In the genomic region with DNA sequence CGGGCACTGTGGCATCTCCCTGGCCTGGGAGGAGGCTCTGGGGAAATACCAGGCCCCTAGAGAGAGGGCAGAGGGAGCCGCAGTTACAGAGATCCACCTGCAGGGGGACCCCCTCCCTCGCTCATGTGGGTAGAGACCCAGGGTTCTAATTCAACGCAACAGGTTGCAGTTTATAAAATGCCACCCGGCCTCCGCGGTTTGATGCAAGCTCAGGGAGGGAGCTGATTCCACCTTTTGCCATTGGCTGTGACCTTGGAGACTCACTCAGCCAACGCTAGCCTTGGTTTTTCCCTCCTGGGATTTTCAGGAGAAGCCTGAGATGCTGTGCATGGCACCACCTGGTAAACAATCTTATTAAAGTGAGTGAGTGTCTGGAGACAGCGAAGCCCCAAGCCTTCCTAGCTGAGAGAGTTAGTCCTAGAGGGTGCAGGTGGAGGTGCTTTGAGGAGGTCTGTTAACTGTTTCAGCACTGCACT, we compare ENCODE assay signal across 8 cellular contexts. TPM values are rescaled to one million over a fixed set of nuclear protein-coding genes. Genes with fewer than 3 reads are reported as not detected.
DNase-seq lines count a peak whose midpoint lies in the region; ATAC-seq and FAIRE-seq lines count a peak whose summit lies in the region.

No MANE protein-coding gene starts in this region.

- H3K4me1 ChIP-seq in SJSA1 (replicated peaks), result no peaks in the 10 kb centered on the region

- H3K27me3 ChIP-seq in SJSA1 (replicated peaks), result peaks cover 52% of the 10 kb centered on the region

- intact Hi-C loops in head of caudate nucleus (cut with DNase I), result no loop called here

- DNase-seq in DMS53 (lab: John Stamatoyannopoulos, UW), result peak; percentile 75
- peak; percentile 84 for DNase-seq in HuH-7 (ENCODE audit: low spot score)
- peak; percentile 68 to 75 for DNase-seq in SJSA1 (ENCODE audit: low read depth in 1 of 2, low spot score in 2 of 2)
- DNase-seq in activated gamma-delta T cell treated with anti-CD3 and anti-CD28 coated beads, Interleukin-2, amount 50 U/mL, for 16 hours (ENCODE audit: low read depth), result peak; percentile 61
- DNase-seq in head of caudate nucleus, result peak in 41 of 42 donors; percentile 32 to 86 (median 65)
- peak; percentile 41 for DNase-seq in pons (ENCODE audit: low spot score)
- DNase-seq in urothelium cell line (ENCODE audit: low spot score), result peak; percentile 88

- no peaks in the 10 kb centered on the region for H3K9me3 ChIP-seq in SJSA1 (replicated peaks)

- H3K36me3 ChIP-seq in SJSA1, result no peaks in the 10 kb centered on the region

- no peak for ATAC-seq in HG03469 (IDR thresholded peaks at IDR 0.05; ENCODE audit: unreplicated experiment)

- no peak for FAIRE-seq in urothelium cell line (lab: Jason Lieb, UNC)

- no peak overlapping the region for H3K4me3 ChIP-seq in SJSA1

- H3K27ac ChIP-seq in SJSA1, result no peak overlapping the region

RNA-seq across cellular contexts. Expression of a gene that starts 12.1 kb away (rescaled TPM):
- not detected in 2 replicates for total RNA-seq in SJSA1 (2014; rRNA removed; shearing (Covaris generic))

RNA-seq across cellular contexts. Expression of a gene that starts 25.9 kb away (rescaled TPM):
- 48.4 and 55.1 TPM in 2 replicates for total RNA-seq in SJSA1 (2014; rRNA removed; shearing (Covaris generic))
